In genomic region chr16:85601730-85602401, GRCh38 we compare ENCODE assay signal across 1 cellular context.
TF ChIP-seq lines count a peak whose summit lies in the region.

No MANE protein-coding gene starts in this region.

TF ChIP-seq in K562, 482 proteins besides CTCF, POLR2A, EP300 and RAD21 (continued from another document):
- TF ChIP-seq, protein P1, sequence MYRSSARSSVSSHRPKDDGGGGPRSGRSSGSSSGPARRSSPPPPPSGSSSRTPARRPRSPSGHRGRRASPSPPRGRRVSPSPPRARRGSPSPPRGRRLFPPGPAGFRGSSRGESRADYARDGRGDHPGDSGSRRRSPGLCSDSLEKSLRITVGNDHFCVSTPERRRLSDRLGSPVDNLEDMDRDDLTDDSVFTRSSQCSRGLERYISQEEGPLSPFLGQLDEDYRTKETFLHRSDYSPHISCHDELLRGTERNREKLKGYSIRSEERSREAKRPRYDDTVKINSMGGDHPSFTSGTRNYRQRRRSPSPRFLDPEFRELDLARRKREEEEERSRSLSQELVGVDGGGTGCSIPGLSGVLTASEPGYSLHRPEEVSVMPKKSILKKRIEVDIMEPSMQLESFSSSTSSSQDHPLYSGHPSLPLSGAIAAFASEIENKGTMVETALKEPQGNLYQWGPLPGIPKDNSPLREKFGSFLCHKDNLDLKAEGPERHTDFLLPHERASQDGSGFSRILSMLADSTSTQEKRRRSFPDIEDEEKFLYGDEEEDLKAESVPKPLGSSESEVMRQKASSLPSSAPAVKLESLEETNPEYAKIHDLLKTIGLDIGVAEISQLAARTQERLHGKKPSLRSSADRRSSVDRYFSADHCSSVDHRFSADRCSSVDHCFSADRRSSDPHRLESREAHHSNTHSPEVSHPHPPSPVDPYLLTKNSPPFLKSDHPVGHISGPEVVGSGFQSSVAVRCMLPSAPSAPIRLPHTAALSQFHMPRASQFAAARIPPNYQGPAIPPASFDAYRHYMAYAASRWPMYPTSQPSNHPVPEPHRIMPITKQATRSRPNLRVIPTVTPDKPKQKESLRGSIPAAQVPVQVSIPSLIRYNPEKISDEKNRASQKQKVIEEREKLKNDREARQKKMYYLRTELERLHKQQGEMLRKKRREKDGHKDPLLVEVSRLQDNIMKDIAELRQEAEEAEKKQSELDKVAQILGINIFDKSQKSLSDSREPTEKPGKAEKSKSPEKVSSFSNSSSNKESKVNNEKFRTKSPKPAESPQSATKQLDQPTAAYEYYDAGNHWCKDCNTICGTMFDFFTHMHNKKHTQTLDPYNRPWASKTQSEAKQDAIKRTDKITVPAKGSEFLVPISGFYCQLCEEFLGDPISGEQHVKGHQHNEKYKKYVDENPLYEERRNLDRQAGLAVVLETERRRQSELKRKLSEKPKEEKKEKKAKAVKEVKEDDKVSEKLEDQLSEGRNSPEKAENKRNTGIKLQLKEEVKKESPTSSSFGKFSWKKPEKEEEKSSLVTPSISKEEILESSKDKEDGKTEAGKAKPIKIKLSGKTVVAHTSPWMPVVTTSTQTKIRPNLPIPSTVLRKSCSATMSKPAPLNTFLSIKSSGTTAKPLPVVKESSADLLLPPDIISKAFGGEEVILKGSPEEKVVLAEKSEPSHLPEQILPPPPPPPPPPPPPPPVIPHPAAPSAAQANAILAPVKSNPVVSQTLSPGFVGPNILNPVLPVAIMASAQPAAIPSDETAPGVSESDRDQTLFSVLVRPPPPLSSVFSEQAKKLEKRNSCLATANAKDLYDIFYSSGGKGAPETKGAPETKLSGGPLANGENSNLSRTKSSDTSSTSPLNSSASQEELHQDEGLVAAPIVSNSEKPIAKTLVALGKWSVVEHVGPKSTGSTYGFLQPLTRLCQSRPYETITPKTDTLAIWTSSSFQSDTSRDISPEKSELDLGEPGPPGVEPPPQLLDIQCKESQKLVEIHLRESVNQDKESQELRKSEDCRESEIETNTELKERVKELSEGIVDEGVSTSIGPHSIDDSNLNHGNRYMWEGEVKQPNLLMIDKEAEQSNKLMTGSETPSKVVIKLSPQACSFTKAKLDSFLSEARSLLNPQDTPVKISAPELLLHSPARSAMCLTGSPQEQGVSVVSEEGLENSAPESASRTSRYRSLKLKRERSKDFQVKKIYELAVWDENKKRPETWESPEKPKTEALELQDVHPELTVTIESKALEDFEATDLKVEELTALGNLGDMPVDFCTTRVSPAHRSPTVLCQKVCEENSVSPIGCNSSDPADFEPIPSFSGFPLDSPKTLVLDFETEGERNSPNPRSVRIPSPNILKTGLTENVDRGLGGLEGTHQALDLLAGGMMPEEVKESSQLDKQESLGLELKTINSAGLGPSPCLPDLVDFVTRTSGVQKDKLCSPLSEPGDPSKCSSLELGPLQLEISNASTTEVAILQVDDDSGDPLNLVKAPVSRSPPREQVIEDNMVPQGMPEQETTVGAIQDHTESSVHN (IDR thresholded peaks at IDR 0.05; ENCODE audit: borderline replicate concordance in 1 of 2, low read depth in 1 of 2) = no peak
- TF ChIP-seq BCOR (IDR thresholded peaks at IDR 0.05) (0 out of 2 replicates have a peak, but pooled peaks have one; percentile 16), NFYB (IDR thresholded peaks at IDR 0.05; ENCODE audit: extremely low read depth, insufficient read length) (no peak), CEBPG (CRISPR knock-in tag; IDR thresholded peaks at IDR 0.05) (no peak), CEBPG (tag; conservative IDR thresholded peaks at IDR 0.05 in 1 of 2, IDR thresholded peaks at IDR 0.05 in 1 of 2) (no peak), FOXA1 (IDR thresholded peaks at IDR 0.05; ENCODE audit: borderline replicate concordance) (no peak), PTBP1 (IDR thresholded peaks at IDR 0.05; ENCODE audit: low read depth, low read length) (no peak), SIN3A (IDR thresholded peaks at IDR 0.05; ENCODE audit: borderline replicate concordance in 2 of 2, control insufficient read depth in 1 of 2, low read depth in 2 of 2, low read length in 2 of 2) (peak in 1 of 2 experiments; percentile 6; a peak in 1 of 4 replicates), EZH2 (IDR thresholded peaks at IDR 0.05; ENCODE audit: borderline replicate concordance, low read depth, low read length) (no peak), ZNF143 (CRISPR knock-in tag; IDR thresholded peaks at IDR 0.05) (no peak), NFIX (CRISPR knock-in tag; IDR thresholded peaks at IDR 0.05; ENCODE audit: low read depth) (no peak), ZNF76 (CRISPR knock-in tag; IDR thresholded peaks at IDR 0.05; ENCODE audit: borderline replicate concordance) (peak; percentile 28; the same call in 1 of the 2 replicates), U2AF2 (optimal IDR thresholded peaks at IDR 0.05; ENCODE audit: low read depth, low read length) (no peak), NFRKB (IDR thresholded peaks at IDR 0.05; ENCODE audit: low read depth) (no peak), ELF2 (CRISPR knock-in tag; IDR thresholded peaks at IDR 0.05) (no peak)
- TF ChIP-seq, protein P2, sequence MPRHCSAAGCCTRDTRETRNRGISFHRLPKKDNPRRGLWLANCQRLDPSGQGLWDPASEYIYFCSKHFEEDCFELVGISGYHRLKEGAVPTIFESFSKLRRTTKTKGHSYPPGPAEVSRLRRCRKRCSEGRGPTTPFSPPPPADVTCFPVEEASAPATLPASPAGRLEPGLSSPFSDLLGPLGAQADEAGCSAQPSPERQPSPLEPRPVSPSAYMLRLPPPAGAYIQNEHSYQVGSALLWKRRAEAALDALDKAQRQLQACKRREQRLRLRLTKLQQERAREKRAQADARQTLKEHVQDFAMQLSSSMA (CRISPR knock-in tag; IDR thresholded peaks at IDR 0.05) = no peak
- TF ChIP-seq, protein P3, sequence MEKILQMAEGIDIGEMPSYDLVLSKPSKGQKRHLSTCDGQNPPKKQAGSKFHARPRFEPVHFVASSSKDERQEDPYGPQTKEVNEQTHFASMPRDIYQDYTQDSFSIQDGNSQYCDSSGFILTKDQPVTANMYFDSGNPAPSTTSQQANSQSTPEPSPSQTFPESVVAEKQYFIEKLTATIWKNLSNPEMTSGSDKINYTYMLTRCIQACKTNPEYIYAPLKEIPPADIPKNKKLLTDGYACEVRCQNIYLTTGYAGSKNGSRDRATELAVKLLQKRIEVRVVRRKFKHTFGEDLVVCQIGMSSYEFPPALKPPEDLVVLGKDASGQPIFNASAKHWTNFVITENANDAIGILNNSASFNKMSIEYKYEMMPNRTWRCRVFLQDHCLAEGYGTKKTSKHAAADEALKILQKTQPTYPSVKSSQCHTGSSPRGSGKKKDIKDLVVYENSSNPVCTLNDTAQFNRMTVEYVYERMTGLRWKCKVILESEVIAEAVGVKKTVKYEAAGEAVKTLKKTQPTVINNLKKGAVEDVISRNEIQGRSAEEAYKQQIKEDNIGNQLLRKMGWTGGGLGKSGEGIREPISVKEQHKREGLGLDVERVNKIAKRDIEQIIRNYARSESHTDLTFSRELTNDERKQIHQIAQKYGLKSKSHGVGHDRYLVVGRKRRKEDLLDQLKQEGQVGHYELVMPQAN (IDR thresholded peaks at IDR 0.05; ENCODE audit: borderline replicate concordance) = no peak
- TF ChIP-seq, protein P4, sequence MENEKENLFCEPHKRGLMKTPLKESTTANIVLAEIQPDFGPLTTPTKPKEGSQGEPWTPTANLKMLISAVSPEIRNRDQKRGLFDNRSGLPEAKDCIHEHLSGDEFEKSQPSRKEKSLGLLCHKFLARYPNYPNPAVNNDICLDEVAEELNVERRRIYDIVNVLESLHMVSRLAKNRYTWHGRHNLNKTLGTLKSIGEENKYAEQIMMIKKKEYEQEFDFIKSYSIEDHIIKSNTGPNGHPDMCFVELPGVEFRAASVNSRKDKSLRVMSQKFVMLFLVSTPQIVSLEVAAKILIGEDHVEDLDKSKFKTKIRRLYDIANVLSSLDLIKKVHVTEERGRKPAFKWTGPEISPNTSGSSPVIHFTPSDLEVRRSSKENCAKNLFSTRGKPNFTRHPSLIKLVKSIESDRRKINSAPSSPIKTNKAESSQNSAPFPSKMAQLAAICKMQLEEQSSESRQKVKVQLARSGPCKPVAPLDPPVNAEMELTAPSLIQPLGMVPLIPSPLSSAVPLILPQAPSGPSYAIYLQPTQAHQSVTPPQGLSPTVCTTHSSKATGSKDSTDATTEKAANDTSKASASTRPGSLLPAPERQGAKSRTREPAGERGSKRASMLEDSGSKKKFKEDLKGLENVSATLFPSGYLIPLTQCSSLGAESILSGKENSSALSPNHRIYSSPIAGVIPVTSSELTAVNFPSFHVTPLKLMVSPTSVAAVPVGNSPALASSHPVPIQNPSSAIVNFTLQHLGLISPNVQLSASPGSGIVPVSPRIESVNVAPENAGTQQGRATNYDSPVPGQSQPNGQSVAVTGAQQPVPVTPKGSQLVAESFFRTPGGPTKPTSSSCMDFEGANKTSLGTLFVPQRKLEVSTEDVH (IDR thresholded peaks at IDR 0.05; ENCODE audit: low read depth, partially characterized antibody) = no peak
- TF ChIP-seq, protein P5, sequence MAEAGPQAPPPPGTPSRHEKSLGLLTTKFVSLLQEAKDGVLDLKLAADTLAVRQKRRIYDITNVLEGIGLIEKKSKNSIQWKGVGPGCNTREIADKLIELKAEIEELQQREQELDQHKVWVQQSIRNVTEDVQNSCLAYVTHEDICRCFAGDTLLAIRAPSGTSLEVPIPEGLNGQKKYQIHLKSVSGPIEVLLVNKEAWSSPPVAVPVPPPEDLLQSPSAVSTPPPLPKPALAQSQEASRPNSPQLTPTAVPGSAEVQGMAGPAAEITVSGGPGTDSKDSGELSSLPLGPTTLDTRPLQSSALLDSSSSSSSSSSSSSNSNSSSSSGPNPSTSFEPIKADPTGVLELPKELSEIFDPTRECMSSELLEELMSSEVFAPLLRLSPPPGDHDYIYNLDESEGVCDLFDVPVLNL (CRISPR knock-in tag; IDR thresholded peaks at IDR 0.05; ENCODE audit: low read depth) = no peak
TF ChIP-seq in K562: peak in this region for 60.
